In genomic region chr1:153340356-153340755, GRCh38 we compare ENCODE assay signal across 27 cellular contexts. TPM values are rescaled to one million over a fixed set of nuclear protein-coding genes. Genes with fewer than 3 reads are reported as not detected.
"Had no signal": no experiment of that assay in that cellular context is flagged by ENCODE, and none has a peak within 500 bp of the region (broad histone marks: within the 10 kb centered on the region; RNA-seq: fewer than 3 reads in every experiment).

No MANE protein-coding gene starts in this region.

- H3K4me1 ChIP-seq: gastrocnemius medialis, transverse colon had no signal

- H3K4me3 ChIP-seq: dorsolateral prefrontal cortex, gastrocnemius medialis, heart right ventricle, stomach, thoracic aorta, transverse colon had no signal

- H3K27ac Mint-ChIP-seq: nephron progenitor cell; stimulated activated naive B cell treated with anti-CD40 and anti-IgM and Interleukin-4, amounts not matched to agents 10 μg/mL and 1 μg/mL and 100 μg/mL, for 72 hours had no signal

- H3K36me3 Mint-ChIP-seq: naive thymus-derived CD4-positive, alpha-beta T cell; stimulated activated naive B cell treated with anti-CD40 and anti-IgM and Interleukin-4, amounts not matched to agents 10 μg/mL and 1 μg/mL and 100 μg/mL, for 72 hours had no signal

- H3K9me3 Mint-ChIP-seq: nephron progenitor cell; stimulated activated naive B cell treated with anti-CD40 and anti-IgM and Interleukin-4, amounts not matched to agents 10 μg/mL and 1 μg/mL and 100 μg/mL, for 72 hours had no signal

- DNase-seq: cortex of kidney; dorsolateral prefrontal cortex; effector CD8-positive, alpha-beta T cell; gastrocnemius medialis; heart right ventricle; hypothalamus; kidney glomerular epithelial cell; nephron progenitor cell; stimulated activated CD4-positive, alpha-beta T cell treated with anti-CD3 and anti-CD28 coated beads, Interleukin-2, amount 100 ng/mL, for 24 hours; stimulated activated CD4-positive, alpha-beta T cell treated with anti-CD3 and anti-CD28 coated beads, Interleukin-4, amount 100 ng/mL, for 4 hours; stimulated activated naive B cell treated with anti-CD40 and anti-IgM and Interleukin-4, amounts not matched to agents 10 μg/mL and 1 μg/mL and 100 μg/mL, for 72 hours; stomach; substantia nigra; transverse colon had no signal

- H3K4me3 Mint-ChIP-seq: nephron progenitor cell; stimulated activated naive B cell treated with anti-CD40 and anti-IgM and Interleukin-4, amounts not matched to agents 10 μg/mL and 1 μg/mL and 100 μg/mL, for 72 hours had no signal

- H3K27me3 ChIP-seq: transverse colon had no signal

- H3K9me3 ChIP-seq: gastrocnemius medialis, heart right ventricle, stomach, thoracic aorta, transverse colon had no signal

- H3K36me3 ChIP-seq: gastrocnemius medialis, heart right ventricle, stomach, thoracic aorta, transverse colon had no signal

- ATAC-seq: esophagus mucosa; gastrocnemius medialis; heart right ventricle; naive thymus-derived CD4-positive, alpha-beta T cell; sciatic nerve; stimulated activated naive B cell treated with anti-CD40 and anti-IgM and Interleukin-4, amounts not matched to agents 10 μg/mL and 1 μg/mL and 100 μg/mL, for 72 hours had no signal

- H3K27ac ChIP-seq: dorsolateral prefrontal cortex, gastrocnemius medialis, heart right ventricle, stomach, thoracic aorta, transverse colon had no signal

- H3K4me1 Mint-ChIP-seq: nephron progenitor cell had no signal

RNA-seq across cellular contexts. Expression of gene PGLYRP4, which starts 8.3 kb away (rescaled TPM):
- total RNA-seq: dorsolateral prefrontal cortex; fibroblast of villous mesenchyme; gastrocnemius medialis; heart right ventricle; liver; lung microvascular endothelial cell; mesenteric fat pad; mononuclear cell; naive thymus-derived CD4-positive, alpha-beta T cell; omental fat pad; pulmonary artery endothelial cell; sciatic nerve; skeletal muscle tissue; stomach; thoracic aorta; transverse colon; urinary bladder had no signal

RNA-seq across cellular contexts. Expression of gene S100A9, which starts 17.3 kb away (rescaled TPM):
- total RNA-seq: fibroblast of villous mesenchyme had no signal

RNA-seq across cellular contexts. Expression of gene PGLYRP3, which starts 27.6 kb away (rescaled TPM):
- total RNA-seq: dorsolateral prefrontal cortex; fibroblast of villous mesenchyme; gastrocnemius medialis; heart right ventricle; liver; lung microvascular endothelial cell; mesenteric fat pad; mononuclear cell; naive thymus-derived CD4-positive, alpha-beta T cell; omental fat pad; pulmonary artery endothelial cell; sciatic nerve; skeletal muscle tissue; stomach; thoracic aorta; transverse colon; urinary bladder had no signal

RNA-seq across cellular contexts. Expression of gene S100A12, which starts 35.1 kb away (rescaled TPM):
- total RNA-seq: fibroblast of villous mesenchyme, lung microvascular endothelial cell, pulmonary artery endothelial cell, transverse colon had no signal

RNA-seq across cellular contexts. Expression of gene S100A8, which starts 50.5 kb away (rescaled TPM):
- total RNA-seq: fibroblast of villous mesenchyme, lung microvascular endothelial cell, pulmonary artery endothelial cell had no signal
